ENCODE assay signal across 18 cellular contexts in the genomic region with DNA sequence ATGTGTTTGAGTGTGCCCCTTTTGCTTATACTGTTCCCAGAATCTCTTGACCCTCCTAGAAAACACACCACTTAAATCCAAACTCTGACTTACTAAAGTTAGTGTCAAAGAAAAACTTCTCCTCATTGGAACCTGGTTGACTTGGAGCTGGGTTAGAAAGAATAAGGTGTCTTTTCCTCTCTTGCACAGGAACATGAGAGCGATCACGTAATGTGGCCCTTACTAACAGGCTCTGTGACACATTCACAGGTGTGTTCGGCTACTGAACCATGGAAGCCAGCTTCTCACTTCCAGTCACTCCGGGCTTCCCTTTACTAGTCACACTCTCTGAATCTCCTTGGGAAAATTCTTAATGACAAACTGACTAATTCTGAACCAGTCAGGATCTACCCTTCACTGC. TPM values are rescaled to one million over a fixed set of nuclear protein-coding genes. Genes with fewer than 3 reads are reported as not detected.
A peak's percentile ranks its signal among the peaks of the same experiment; 100 is the strongest.
DNase-seq lines count a peak whose midpoint lies in the region; TF ChIP-seq lines count a peak whose summit lies in the region.
"Had no signal": no experiment of that assay in that cellular context is flagged by ENCODE, and none has a peak within 500 bp of the region (broad histone marks: within the 10 kb centered on the region; RNA-seq: fewer than 3 reads in every experiment).

No MANE protein-coding gene starts in this region.

- CTCF ChIA-PET in HEK293 (lab: Yijun Ruan, JAX) = interaction anchor here (0.6 to 3.6 kb wide), 12 partner anchors 8 to 422 kb away, joined by 3 to 22 read pairs (median 6); no protein-coding TSS in a partner anchor

- H3K27ac ChIP-seq in HEK293 (ENCODE audit: extremely low read depth, low read depth, low read length) (0 out of 2 replicates have a peak overlapping the region, but pooled peaks have one; percentile 19), layer of hippocampus (ENCODE audit: low read depth, low read length) (peak overlapping the region; percentile 93), brain microvascular endothelial cell (no peak overlapping the region)
- H3K27ac ChIP-seq: C4-2B, colonic mucosa, RWPE1 had no signal

- peaks cover 40% of the 10 kb centered on the region for H3K4me1 ChIP-seq in HEK293 (ENCODE audit: control insufficient read depth, insufficient read depth, low read length)

- H3K36me3 ChIP-seq in HEK293 (ENCODE audit: control insufficient read depth in 2 of 2, insufficient read depth in 1 of 2, low read length in 2 of 2) (no peaks in the 10 kb centered on the region), brain microvascular endothelial cell (replicated peaks) (no peaks in the 10 kb centered on the region)
- H3K36me3 ChIP-seq: colonic mucosa had no signal

- no peak for TF ChIP-seq CTCF in HEK293 (tag by site-specific recombination; IDR thresholded peaks at IDR 0.05)
- TF ChIP-seq CTCF in astrocyte of the spinal cord (IDR thresholded peaks at IDR 0.05; ENCODE audit: low read depth, low read length) = no peak
- TF ChIP-seq CTCF in brain microvascular endothelial cell (IDR thresholded peaks at IDR 0.05; ENCODE audit: low read depth, low read length, missing control alignments) = no peak

- H3K27me3 ChIP-seq in layer of hippocampus (ENCODE audit: control insufficient read depth, insufficient read depth, low read length) (no peaks in the 10 kb centered on the region), brain microvascular endothelial cell (replicated peaks) (peaks cover 87% of the 10 kb centered on the region)

- in situ Hi-C loops in Caki2 (cut with HindIII; ENCODE audit: low pct_unique_long_range_greater_than_20kb, low sequenced_read_pairs) (no loop called here), astrocyte of the spinal cord (cut with HindIII; ENCODE audit: low sequenced_read_pairs) (no loop called here), brain microvascular endothelial cell (cut with HindIII; ENCODE audit: low pct_ligation_motif_present, low sequenced_read_pairs) (no loop called here)

- H3K9me3 ChIP-seq in HEK293 (ENCODE audit: control insufficient read depth, insufficient read depth, low read depth, low read length) = no peaks in the 10 kb centered on the region
- H3K9me3 ChIP-seq: colonic mucosa had no signal

- DNase-seq in Caki2 (ENCODE audit: low read depth) (peak; percentile 90), astrocyte of the spinal cord (ENCODE audit: low read depth, low spot score) (peak; percentile 46), UCSD-AML1 (lab: John Stamatoyannopoulos, UW; ENCODE audit: unreplicated experiment) (no peak), brain microvascular endothelial cell (no peak)
- no peak for DNase-seq in activated effector memory CD4-positive, alpha-beta T cell treated with Interleukin-2 at 50 U/mL for 16 hours
- no peak for DNase-seq in activated CD4-positive, alpha-beta T cell treated with anti-CD3 and anti-CD28 coated beads, Interleukin-2, amount 50 U/mL, for 48 hours
- DNase-seq: activated CD4-positive, alpha-beta T cell treated with anti-CD3 and anti-CD28 coated beads, Interleukin-2, amount 50 U/mL, for 4 hours; activated T-cell treated with anti-CD3 and anti-CD28 coated beads, Interleukin-2, amount 50 U/mL, for 48 hours; colonic mucosa; erythroblast; mammary epithelial cell; MM.1S; stimulated activated naive CD8-positive, alpha-beta T cell treated with anti-CD3 and anti-CD28 coated beads, Interleukin-15, Interleukin-2, amounts not matched to agents 100 U/mL and 50 U/mL, for 24 hours had no signal

- H3K4me3 ChIP-seq in HEK293 (ENCODE audit: low read depth, low read length) (no peak overlapping the region), astrocyte of the spinal cord (ENCODE audit: low read depth, low read length) (no peak overlapping the region), brain microvascular endothelial cell (ENCODE audit: low read depth, low read length) (no peak overlapping the region)
- H3K4me3 ChIP-seq: colonic mucosa had no signal

- POLR2A ChIA-PET in HEK293 (lab: Yijun Ruan, JAX) = no interaction called here

TF ChIP-seq in HEK293, 187 proteins besides CTCF, POLR2A, EP300 and RAD21:
- TF ChIP-seq, protein P1, sequence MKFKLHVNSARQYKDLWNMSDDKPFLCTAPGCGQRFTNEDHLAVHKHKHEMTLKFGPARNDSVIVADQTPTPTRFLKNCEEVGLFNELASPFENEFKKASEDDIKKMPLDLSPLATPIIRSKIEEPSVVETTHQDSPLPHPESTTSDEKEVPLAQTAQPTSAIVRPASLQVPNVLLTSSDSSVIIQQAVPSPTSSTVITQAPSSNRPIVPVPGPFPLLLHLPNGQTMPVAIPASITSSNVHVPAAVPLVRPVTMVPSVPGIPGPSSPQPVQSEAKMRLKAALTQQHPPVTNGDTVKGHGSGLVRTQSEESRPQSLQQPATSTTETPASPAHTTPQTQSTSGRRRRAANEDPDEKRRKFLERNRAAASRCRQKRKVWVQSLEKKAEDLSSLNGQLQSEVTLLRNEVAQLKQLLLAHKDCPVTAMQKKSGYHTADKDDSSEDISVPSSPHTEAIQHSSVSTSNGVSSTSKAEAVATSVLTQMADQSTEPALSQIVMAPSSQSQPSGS (tag by site-specific recombination; IDR thresholded peaks at IDR 0.05; ENCODE audit: low read depth) = no peak
- TF ChIP-seq GLI2 (tag by site-specific recombination; IDR thresholded peaks at IDR 0.05; ENCODE audit: borderline replicate concordance, low read depth) (no peak), ZNF544 (tag by site-specific recombination; IDR thresholded peaks at IDR 0.05) (no peak), RBAK (tag by site-specific recombination; IDR thresholded peaks at IDR 0.05) (no peak), ZNF138 (tag by site-specific recombination; IDR thresholded peaks at IDR 0.05; ENCODE audit: borderline replicate concordance) (no peak), KLF9 (tag by site-specific recombination; IDR thresholded peaks at IDR 0.05; ENCODE audit: low read depth) (no peak), ZNF530 (tag by site-specific recombination; IDR thresholded peaks at IDR 0.05; ENCODE audit: low read depth) (no peak), ZNF76 (tag by site-specific recombination; IDR thresholded peaks at IDR 0.05; ENCODE audit: borderline replicate concordance, low read depth) (no peak), ZNF555 (tag by site-specific recombination; conservative IDR thresholded peaks at IDR 0.05) (no peak), ZNF529 (tag by site-specific recombination; IDR thresholded peaks at IDR 0.05; ENCODE audit: insufficient replicate concordance) (no peak), ZNF654 (tag by site-specific recombination; IDR thresholded peaks at IDR 0.05; ENCODE audit: low read depth) (no peak), ZNF404 (tag by site-specific recombination; IDR thresholded peaks at IDR 0.05) (no peak), OSR2 (tag by site-specific recombination; IDR thresholded peaks at IDR 0.05) (no peak)
- TF ChIP-seq, protein P2, sequence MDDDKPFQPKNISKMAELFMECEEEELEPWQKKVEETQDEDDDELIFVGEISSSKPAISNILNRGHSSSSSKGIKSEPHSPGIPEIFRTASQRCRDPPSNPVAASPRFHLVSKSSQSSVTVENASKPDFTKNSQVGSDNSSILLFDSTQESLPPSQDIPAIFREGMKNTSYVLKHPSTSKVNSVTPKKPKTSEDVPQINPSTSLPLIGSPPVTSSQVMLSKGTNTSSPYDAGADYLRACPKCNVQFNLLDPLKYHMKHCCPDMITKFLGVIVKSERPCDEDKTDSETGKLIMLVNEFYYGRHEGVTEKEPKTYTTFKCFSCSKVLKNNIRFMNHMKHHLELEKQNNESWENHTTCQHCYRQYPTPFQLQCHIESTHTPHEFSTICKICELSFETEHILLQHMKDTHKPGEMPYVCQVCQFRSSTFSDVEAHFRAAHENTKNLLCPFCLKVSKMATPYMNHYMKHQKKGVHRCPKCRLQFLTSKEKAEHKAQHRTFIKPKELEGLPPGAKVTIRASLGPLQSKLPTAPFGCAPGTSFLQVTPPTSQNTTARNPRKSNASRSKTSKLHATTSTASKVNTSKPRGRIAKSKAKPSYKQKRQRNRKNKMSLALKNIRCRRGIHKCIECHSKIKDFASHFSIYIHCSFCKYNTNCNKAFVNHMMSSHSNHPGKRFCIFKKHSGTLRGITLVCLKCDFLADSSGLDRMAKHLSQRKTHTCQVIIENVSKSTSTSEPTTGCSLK (tag by site-specific recombination; IDR thresholded peaks at IDR 0.05) = no peak
- TF ChIP-seq, protein P3, sequence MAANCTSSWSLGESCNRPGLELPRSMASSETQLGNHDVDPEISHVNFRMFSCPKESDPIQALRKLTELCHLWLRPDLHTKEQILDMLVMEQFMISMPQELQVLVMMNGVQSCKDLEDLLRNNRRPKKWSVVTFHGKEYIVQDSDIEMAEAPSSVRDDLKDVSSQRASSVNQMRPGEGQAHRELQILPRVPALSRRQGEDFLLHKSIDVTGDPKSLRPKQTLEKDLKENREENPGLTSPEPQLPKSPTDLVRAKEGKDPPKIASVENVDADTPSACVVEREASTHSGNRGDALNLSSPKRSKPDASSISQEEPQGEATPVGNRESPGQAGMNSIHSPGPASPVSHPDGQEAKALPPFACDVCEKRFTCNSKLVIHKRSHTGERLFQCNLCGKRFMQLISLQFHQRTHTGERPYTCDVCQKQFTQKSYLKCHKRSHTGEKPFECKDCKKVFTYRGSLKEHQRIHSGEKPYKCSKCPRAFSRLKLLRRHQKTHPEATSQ (tag by site-specific recombination; IDR thresholded peaks at IDR 0.05) = no peak
- TF ChIP-seq, protein P4, sequence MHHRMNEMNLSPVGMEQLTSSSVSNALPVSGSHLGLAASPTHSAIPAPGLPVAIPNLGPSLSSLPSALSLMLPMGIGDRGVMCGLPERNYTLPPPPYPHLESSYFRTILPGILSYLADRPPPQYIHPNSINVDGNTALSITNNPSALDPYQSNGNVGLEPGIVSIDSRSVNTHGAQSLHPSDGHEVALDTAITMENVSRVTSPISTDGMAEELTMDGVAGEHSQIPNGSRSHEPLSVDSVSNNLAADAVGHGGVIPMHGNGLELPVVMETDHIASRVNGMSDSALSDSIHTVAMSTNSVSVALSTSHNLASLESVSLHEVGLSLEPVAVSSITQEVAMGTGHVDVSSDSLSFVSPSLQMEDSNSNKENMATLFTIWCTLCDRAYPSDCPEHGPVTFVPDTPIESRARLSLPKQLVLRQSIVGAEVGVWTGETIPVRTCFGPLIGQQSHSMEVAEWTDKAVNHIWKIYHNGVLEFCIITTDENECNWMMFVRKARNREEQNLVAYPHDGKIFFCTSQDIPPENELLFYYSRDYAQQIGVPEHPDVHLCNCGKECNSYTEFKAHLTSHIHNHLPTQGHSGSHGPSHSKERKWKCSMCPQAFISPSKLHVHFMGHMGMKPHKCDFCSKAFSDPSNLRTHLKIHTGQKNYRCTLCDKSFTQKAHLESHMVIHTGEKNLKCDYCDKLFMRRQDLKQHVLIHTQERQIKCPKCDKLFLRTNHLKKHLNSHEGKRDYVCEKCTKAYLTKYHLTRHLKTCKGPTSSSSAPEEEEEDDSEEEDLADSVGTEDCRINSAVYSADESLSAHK (tag by site-specific recombination; IDR thresholded peaks at IDR 0.05) = no peak

RNA-seq across cellular contexts. Expression of a gene that starts 5.4 kb away (rescaled TPM):
- total RNA-seq in Caki2 (2014; rRNA removed; shearing (Covaris generic); ENCODE audit: low replicate concordance) = 48.8 and 57.1 TPM in 2 replicates
- total RNA-seq: mammary epithelial cell; natural killer cell treated with Interleukin-12 subunit alpha and Interleukin-12 subunit beta and Interleukin-15 and Interleukin-18, amount 100 ng/mL, for 72 hours had no signal

Comparison
In these comparisons a context has a peak if more than half of its experiments do, and no peak if none do; other contexts are left out.
1. DNase-seq: peak in Caki2 (single experiment) and astrocyte of the spinal cord (single experiment); none in activated effector memory CD4-positive, alpha-beta T cell treated with Interleukin-2 at 50 U/mL for 16 hours (single experiment), UCSD-AML1 (single experiment), activated CD4-positive, alpha-beta T cell treated with anti-CD3 and anti-CD28 coated beads, Interleukin-2, amount 50 U/mL, for 48 hours (0 of 2) and brain microvascular endothelial cell (single experiment).